23 cellular contexts compared by ENCODE assay signal in the genomic region with DNA sequence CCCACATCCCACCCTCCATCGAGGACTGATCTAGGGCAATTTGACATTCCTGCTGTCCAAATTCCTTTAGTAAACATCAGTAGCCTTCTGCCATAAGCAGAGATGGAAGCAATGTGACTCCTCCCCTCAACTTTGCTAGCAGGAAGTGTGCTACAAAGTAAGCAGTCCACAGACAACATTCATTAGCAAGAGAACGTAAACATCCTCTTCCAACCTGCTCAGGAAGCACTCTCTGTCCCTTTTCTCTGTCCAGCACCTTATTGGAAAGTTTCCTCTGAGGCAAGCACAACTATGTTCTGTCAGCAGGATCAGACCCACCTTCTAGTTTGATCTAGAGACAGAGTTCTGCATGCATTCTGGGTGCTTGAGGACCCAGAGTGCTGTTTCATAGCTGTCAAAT.
"Had no signal": no experiment of that assay in that cellular context is flagged by ENCODE, and none has a peak within 500 bp of the region (broad histone marks: within the 10 kb centered on the region; RNA-seq: fewer than 3 reads in every experiment).

No MANE protein-coding gene starts in this region.

- H3K9me3 ChIP-seq: colonic mucosa, lower lobe of right lung, thyroid gland had no signal

- H3K4me1 ChIP-seq: colonic mucosa, thyroid gland had no signal

- H3K36me3 Mint-ChIP-seq: natural killer cell had no signal

- H3K4me3 Mint-ChIP-seq: activated naive CD4-positive, alpha-beta T cell treated with anti-CD3 and anti-CD28 coated beads for 36 hours; activated naive CD8-positive, alpha-beta T cell treated with anti-CD3 and anti-CD28 coated beads, Interleukin-2, amount 10 ng/mL, durations not matched to agents 7 days and 5 days; activated T-cell treated with anti-CD3 and anti-CD28 coated beads, Interleukin-2, amount 50 U/mL, for 72 hours; endodermal cell; mesothelial cell of epicardium; natural killer cell; T-helper 1 cell treated with Interleukin-12 subunit alpha and Interleukin-12 subunit beta and Interleukin-4 antibody, amounts not matched to agents 30 μg/mL and 1 μg/mL, for 36 hours had no signal

- H3K27ac ChIP-seq: colonic mucosa, heart left ventricle, lower lobe of right lung, spleen, thyroid gland had no signal

- H3K4me3 ChIP-seq: colonic mucosa, heart left ventricle, lower lobe of right lung, spleen, thyroid gland had no signal

- FAIRE-seq: bronchial epithelial cell, keratinocyte had no signal

- H3K36me3 ChIP-seq: colonic mucosa, heart left ventricle, lower lobe of right lung, thyroid gland had no signal

- ATAC-seq: activated T-cell treated with anti-CD3 and anti-CD28 coated beads, Interleukin-2, amount 50 U/mL, for 72 hours; heart left ventricle; lower lobe of right lung; natural killer cell; stimulated activated naive CD8-positive, alpha-beta T cell treated with anti-CD3 and anti-CD28 coated beads, Interleukin-15, Interleukin-2, amounts not matched to agents 100 U/mL and 50 U/mL, for 24 hours had no signal

- H3K4me1 Mint-ChIP-seq: activated naive CD8-positive, alpha-beta T cell treated with anti-CD3 and anti-CD28 coated beads, Interleukin-2, amount 10 ng/mL, durations not matched to agents 7 days and 5 days; mesothelial cell of epicardium; natural killer cell had no signal

- H3K27me3 Mint-ChIP-seq: activated naive CD8-positive, alpha-beta T cell treated with anti-CD3 and anti-CD28 coated beads, Interleukin-2, amount 10 ng/mL, durations not matched to agents 7 days and 5 days had no signal

- DNase-seq: activated CD4-positive, alpha-beta T cell treated with anti-CD3 and anti-CD28 coated beads for 4 hours; activated CD4-positive, alpha-beta T cell treated with anti-CD3 and anti-CD28 coated beads, Interleukin-2, amount 50 U/mL, for 48 hours; activated CD4-positive, CD25-positive, alpha-beta regulatory T cell; activated effector memory CD4-positive, alpha-beta T cell treated with Interleukin-2 at 50 U/mL for 16 hours; activated naive CD4-positive, alpha-beta T cell treated with anti-CD3 and anti-CD28 coated beads for 36 hours; activated naive CD8-positive, alpha-beta T cell treated with anti-CD3 and anti-CD28 coated beads, Interleukin-2, amount 10 ng/mL, durations not matched to agents 7 days and 5 days; activated T-cell treated with anti-CD3 and anti-CD28 coated beads, Interleukin-2, amount 50 U/mL, for 72 hours; amygdala; colonic mucosa; endodermal cell; heart left ventricle; lower lobe of right lung; natural killer cell; retina; spleen; stimulated activated CD4-positive, alpha-beta T cell treated with anti-CD3 and anti-CD28 coated beads, Interleukin-4, amount 100 ng/mL, for 1 hour; stimulated activated naive CD8-positive, alpha-beta T cell treated with anti-CD3 and anti-CD28 coated beads, Interleukin-15, Interleukin-2, amounts not matched to agents 100 U/mL and 50 U/mL, for 24 hours; T1000; thyroid gland had no signal

- H3K27ac Mint-ChIP-seq: activated naive CD4-positive, alpha-beta T cell treated with anti-CD3 and anti-CD28 coated beads for 36 hours; activated naive CD8-positive, alpha-beta T cell treated with anti-CD3 and anti-CD28 coated beads, Interleukin-2, amount 10 ng/mL, durations not matched to agents 7 days and 5 days; activated T-cell treated with anti-CD3 and anti-CD28 coated beads, Interleukin-2, amount 50 U/mL, for 72 hours; endodermal cell; mesothelial cell of epicardium; natural killer cell; T-helper 1 cell treated with Interleukin-12 subunit alpha and Interleukin-12 subunit beta and Interleukin-4 antibody, amounts not matched to agents 30 μg/mL and 1 μg/mL, for 36 hours had no signal

- H3K27me3 ChIP-seq: colonic mucosa, heart left ventricle, spleen, thyroid gland had no signal
